Comparison of ENCODE assay signal across 12 cellular contexts in genomic region chr9:3906437-3907213, GRCh38.
DNase-seq lines count a peak whose midpoint lies in the region; ATAC-seq, FAIRE-seq and TF ChIP-seq lines count a peak whose summit lies in the region.
"Had no signal": no experiment of that assay in that cellular context is flagged by ENCODE, and none has a peak within 500 bp of the region (broad histone marks: within the 10 kb centered on the region; RNA-seq: fewer than 3 reads in every experiment).

No MANE protein-coding gene starts in this region.

- H3K79me2 ChIP-seq in astrocyte (ENCODE audit: insufficient read depth, low read length): peaks cover 2% of the 10 kb centered on the region

- no peaks in the 10 kb centered on the region for H3K36me3 ChIP-seq in cardiac muscle cell
- peaks cover 3% of the 10 kb centered on the region for H3K36me3 ChIP-seq in astrocyte (ENCODE audit: insufficient read depth, low read length)
- H3K36me3 ChIP-seq in upper lobe of right lung: no peaks in the 10 kb centered on the region
- H3K36me3 ChIP-seq in SJCRH30: no peaks in the 10 kb centered on the region
- H3K36me3 ChIP-seq: BLaER1 had no signal

- H3K4me3 ChIP-seq in cardiac muscle cell (no peak overlapping the region), astrocyte (ENCODE audit: insufficient read depth, low read depth, low read length) (no peak overlapping the region), upper lobe of right lung (no peak overlapping the region), SJCRH30 (no peak overlapping the region)
- H3K4me3 ChIP-seq: BLaER1 had no signal

- peaks cover 65% of the 10 kb centered on the region for H3K4me1 Mint-ChIP-seq in astrocyte (ENCODE audit: low read depth, unreplicated experiment)
- H3K4me1 Mint-ChIP-seq in activated T-cell treated with anti-CD3 and anti-CD28 coated beads, Interleukin-2, amount 50 U/mL, for 24 hours (ENCODE audit: low read depth): peaks cover 17% of the 10 kb centered on the region

- no peaks in the 10 kb centered on the region for H3K4me1 ChIP-seq in cardiac muscle cell (ENCODE audit: low read depth)
- peaks cover 20% of the 10 kb centered on the region for H3K4me1 ChIP-seq in astrocyte (ENCODE audit: insufficient read depth, low read length)
- peaks cover 17% of the 10 kb centered on the region for H3K4me1 ChIP-seq in upper lobe of right lung
- no peaks in the 10 kb centered on the region for H3K4me1 ChIP-seq in SJCRH30

- DNase-seq in cardiac muscle cell (ENCODE audit: low read depth in 1 of 2, low spot score in 1 of 2): peak in 1 of 2 donors; percentile 96
- DNase-seq in cardiac septum (ENCODE audit: low spot score): no peak
- peak; percentile 97 for DNase-seq in astrocyte (ENCODE audit: low read depth)
- DNase-seq in hepatic stellate cell (ENCODE audit: low spot score): peak; percentile 85
- no peak for DNase-seq in upper lobe of right lung
- no peak for DNase-seq in frontal cortex (ENCODE audit: low spot score in 2 of 2)
- DNase-seq in SJCRH30: no peak
- no peak for DNase-seq in activated T-cell treated with anti-CD3 and anti-CD28 coated beads, Interleukin-2, amount 50 U/mL, for 24 hours
- DNase-seq: activated naive CD4-positive, alpha-beta T cell treated with anti-CD3 and anti-CD28 coated beads for 36 hours; NCI-H1694 had no signal

- FAIRE-seq in astrocyte (lab: Jason Lieb, UNC) (peak; percentile 98), frontal cortex (lab: Jason Lieb, UNC) (no peak)

- no peaks in the 10 kb centered on the region for H3K27me3 ChIP-seq in cardiac muscle cell
- no peaks in the 10 kb centered on the region for H3K27me3 ChIP-seq in astrocyte (ENCODE audit: insufficient read depth, low read length)
- no peaks in the 10 kb centered on the region for H3K27me3 ChIP-seq in upper lobe of right lung
- no peaks in the 10 kb centered on the region for H3K27me3 ChIP-seq in SJCRH30
- H3K27me3 ChIP-seq: BLaER1 had no signal

- no peaks in the 10 kb centered on the region for H4K20me1 ChIP-seq in astrocyte (ENCODE audit: insufficient read depth, low read length)
- H4K20me1 ChIP-seq: BLaER1 had no signal

- H3K27me3 Mint-ChIP-seq in astrocyte (ENCODE audit: low read depth, unreplicated experiment): no peaks in the 10 kb centered on the region
- no peaks in the 10 kb centered on the region for H3K27me3 Mint-ChIP-seq in activated T-cell treated with anti-CD3 and anti-CD28 coated beads, Interleukin-2, amount 50 U/mL, for 24 hours
- H3K27me3 Mint-ChIP-seq: stimulated activated naive CD8-positive, alpha-beta T cell treated with anti-CD3 and anti-CD28 coated beads, Interleukin-15, Interleukin-2, amounts not matched to agents 100 ng/mL and 50 ng/mL, for 24 hours had no signal

- peak overlapping the region; percentile 21 for H2AFZ ChIP-seq in astrocyte (ENCODE audit: low read depth, low read length)

- H3K9me3 ChIP-seq in cardiac muscle cell (ENCODE audit: low read depth) (no peaks in the 10 kb centered on the region), astrocyte (ENCODE audit: insufficient read depth, low read depth, low read length) (no peaks in the 10 kb centered on the region), upper lobe of right lung (no peaks in the 10 kb centered on the region), SJCRH30 (replicated peaks) (no peaks in the 10 kb centered on the region)
- H3K9me3 ChIP-seq: BLaER1 had no signal

- peak overlapping the region; percentile 3 for H3K4me3 Mint-ChIP-seq in astrocyte (ENCODE audit: unreplicated experiment)
- no peak overlapping the region for H3K4me3 Mint-ChIP-seq in activated T-cell treated with anti-CD3 and anti-CD28 coated beads, Interleukin-2, amount 50 U/mL, for 24 hours
- H3K4me3 Mint-ChIP-seq: activated naive CD4-positive, alpha-beta T cell treated with anti-CD3 and anti-CD28 coated beads for 36 hours; stimulated activated naive CD8-positive, alpha-beta T cell treated with anti-CD3 and anti-CD28 coated beads, Interleukin-15, Interleukin-2, amounts not matched to agents 100 ng/mL and 50 ng/mL, for 24 hours had no signal

- H3K9ac ChIP-seq in astrocyte (ENCODE audit: low read length): peak overlapping the region; percentile 44
- H3K9ac ChIP-seq: BLaER1 had no signal

- intact Hi-C loops in cardiac septum (cut with DNase I) (no loop called here), upper lobe of right lung (cut with DNase I) (no loop called here)

- ATAC-seq in upper lobe of right lung: peak; percentile 92

- peak overlapping the region; percentile 65 for H3K4me2 ChIP-seq in astrocyte (ENCODE audit: low read length)
- H3K4me2 ChIP-seq: BLaER1 had no signal

- no peak overlapping the region for H3K27ac ChIP-seq in cardiac muscle cell
- peak overlapping the region; percentile 73 for H3K27ac ChIP-seq in astrocyte (ENCODE audit: low read depth, low read length)
- H3K27ac ChIP-seq in upper lobe of right lung: no peak overlapping the region
- no peak overlapping the region for H3K27ac ChIP-seq in SJCRH30
- H3K27ac ChIP-seq: BLaER1 had no signal

- H3K36me3 Mint-ChIP-seq in astrocyte (ENCODE audit: low read depth, unreplicated experiment): peaks cover 27% of the 10 kb centered on the region
- no peaks in the 10 kb centered on the region for H3K36me3 Mint-ChIP-seq in activated T-cell treated with anti-CD3 and anti-CD28 coated beads, Interleukin-2, amount 50 U/mL, for 24 hours (ENCODE audit: low read depth)

- peak overlapping the region; percentile 93 for H3K27ac Mint-ChIP-seq in astrocyte (ENCODE audit: unreplicated experiment)
- H3K27ac Mint-ChIP-seq in activated T-cell treated with anti-CD3 and anti-CD28 coated beads, Interleukin-2, amount 50 U/mL, for 24 hours: no peak overlapping the region
- H3K27ac Mint-ChIP-seq: activated naive CD4-positive, alpha-beta T cell treated with anti-CD3 and anti-CD28 coated beads for 36 hours; stimulated activated naive CD8-positive, alpha-beta T cell treated with anti-CD3 and anti-CD28 coated beads, Interleukin-15, Interleukin-2, amounts not matched to agents 100 ng/mL and 50 ng/mL, for 24 hours had no signal

- no peaks in the 10 kb centered on the region for H3K9me3 Mint-ChIP-seq in astrocyte (ENCODE audit: unreplicated experiment)
- H3K9me3 Mint-ChIP-seq in activated T-cell treated with anti-CD3 and anti-CD28 coated beads, Interleukin-2, amount 50 U/mL, for 24 hours: no peaks in the 10 kb centered on the region
- H3K9me3 Mint-ChIP-seq: activated naive CD4-positive, alpha-beta T cell treated with anti-CD3 and anti-CD28 coated beads for 36 hours; stimulated activated naive CD8-positive, alpha-beta T cell treated with anti-CD3 and anti-CD28 coated beads, Interleukin-15, Interleukin-2, amounts not matched to agents 100 ng/mL and 50 ng/mL, for 24 hours had no signal

- TF ChIP-seq CTCF in cardiac muscle cell (IDR thresholded peaks at IDR 0.05; ENCODE audit: low read depth, low read length): peak; percentile 28
- TF ChIP-seq CTCF in astrocyte (IDR thresholded peaks at IDR 0.05; ENCODE audit: insufficient read depth, low read depth, low read length): no peak
- TF ChIP-seq CTCF in upper lobe of right lung (IDR thresholded peaks at IDR 0.05): peak; percentile 7

Comparison
In these comparisons a context has a peak if more than half of its experiments do, and no peak if none do; other contexts are left out.
1. DNase-seq: peak in astrocyte (single experiment) and hepatic stellate cell (single experiment); none in cardiac septum (single experiment), upper lobe of right lung (single experiment), frontal cortex (0 of 2), SJCRH30 (0 of 2) and activated T-cell treated with anti-CD3 and anti-CD28 coated beads, Interleukin-2, amount 50 U/mL, for 24 hours (single experiment).